8 cellular contexts compared by ENCODE assay signal in the genomic region with DNA sequence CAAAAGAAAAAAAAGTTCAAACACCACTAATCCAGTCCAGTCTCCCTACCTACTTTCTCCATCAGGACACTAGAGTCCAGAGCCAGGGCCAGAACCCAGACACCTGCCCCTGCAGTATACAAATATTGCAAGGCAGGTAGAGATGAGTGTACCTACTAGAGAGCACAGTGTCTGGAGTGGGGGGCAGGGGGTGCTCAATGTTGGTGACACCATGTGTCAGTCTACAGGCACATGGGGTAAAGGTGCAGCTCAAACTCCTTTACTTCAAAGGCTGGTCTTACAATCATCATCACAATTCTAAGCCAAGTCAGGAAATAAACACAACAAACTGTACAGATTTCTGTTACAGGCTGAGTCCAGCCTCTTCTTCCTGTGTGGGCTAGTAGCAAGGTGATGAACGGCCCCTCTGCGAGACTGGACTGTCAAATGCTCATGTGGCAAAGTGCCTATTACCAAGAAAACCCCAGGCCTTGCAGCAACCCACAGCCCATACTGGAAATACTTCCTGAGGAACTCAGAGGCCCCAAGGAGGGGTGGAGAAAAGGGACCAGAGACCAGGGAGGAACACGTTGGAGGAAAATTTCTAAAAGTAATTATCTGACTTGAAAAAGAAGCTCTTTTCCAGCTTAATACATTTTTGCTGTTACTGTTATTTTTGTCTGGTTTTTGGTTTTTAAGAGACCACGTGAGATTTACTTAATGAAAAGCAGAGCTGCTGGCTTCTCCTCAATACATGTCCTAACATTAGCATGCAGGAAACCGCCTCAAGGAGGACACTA. TPM values are rescaled to one million over a fixed set of nuclear protein-coding genes. Genes with fewer than 3 reads are reported as not detected.
A peak's percentile ranks its signal among the peaks of the same experiment; 100 is the strongest.
DNase-seq lines count a peak whose midpoint lies in the region; ATAC-seq and TF ChIP-seq lines count a peak whose summit lies in the region.

No MANE protein-coding gene starts in this region.

- peaks cover 95% of the 10 kb centered on the region for H3K4me1 ChIP-seq in CD8-positive, alpha-beta T cell (ENCODE audit: insufficient read depth, low read length)

- intact Hi-C loops in CD8-positive, alpha-beta T cell (cut with DNase I, micrococcal nuclease) = no loop called here
- intact Hi-C loops in dorsolateral prefrontal cortex (cut with DNase I) = no loop called here

- no peak overlapping the region for H3K4me3 ChIP-seq in CD8-positive, alpha-beta T cell (ENCODE audit: low read depth, low read length)
- peak overlapping the region in 1 of 59 donors; percentile 2 for H3K4me3 ChIP-seq in dorsolateral prefrontal cortex

- ATAC-seq in CD8-positive, alpha-beta T cell = peak; percentile 40
- ATAC-seq in GM21526 (IDR thresholded peaks at IDR 0.05; ENCODE audit: low FRiP score, unreplicated experiment) = no peak

- H3K4me3 Mint-ChIP-seq in CD8-positive, alpha-beta T cell = peak overlapping the region; percentile 46
- H3K4me3 Mint-ChIP-seq in nephron = peak overlapping the region in 2 of 3 experiments; percentile 17 to 35

- peaks cover 26% of the 10 kb centered on the region for H3K36me3 Mint-ChIP-seq in CD8-positive, alpha-beta T cell
- H3K36me3 Mint-ChIP-seq in nephron (ENCODE audit: low read depth) = peaks cover 14% of the 10 kb centered on the region

- H3K27me3 ChIP-seq in CD8-positive, alpha-beta T cell (ENCODE audit: insufficient read depth, low read length) = no peaks in the 10 kb centered on the region
- no peaks in the 10 kb centered on the region for H3K27me3 ChIP-seq in dorsolateral prefrontal cortex

- DNase-seq in CD8-positive, alpha-beta T cell = peak in 3 of 7 experiments; percentile 45 to 74 (median 53)
- DNase-seq in NOMO-1 (lab: John Stamatoyannopoulos, UW; ENCODE audit: unreplicated experiment in 2 of 2) (peak; percentile 79 to 82), dorsolateral prefrontal cortex (no peak), GM19238 (ENCODE audit: insufficient read length, low spot score) (no peak), HCEC 1CT (no peak), NCI-H82 treated with DMSO at 0.1 percent for 48 hours (lab: John Stamatoyannopoulos, UW; ENCODE audit: unreplicated experiment) (no peak)

- no peaks in the 10 kb centered on the region for H3K9me3 ChIP-seq in CD8-positive, alpha-beta T cell (ENCODE audit: low read length)

- POLR2A ChIA-PET in CD8-positive, alpha-beta T cell (lab: Charles Lee) = interaction anchor here (0.6 to 2.8 kb wide), 6 partner anchors 11 to 47 kb away, joined by 3 to 25 read pairs (median 4); no protein-coding TSS in a partner anchor

- H3K4me1 Mint-ChIP-seq in CD8-positive, alpha-beta T cell (ENCODE audit: low read depth) = peaks cover 96% of the 10 kb centered on the region
- H3K4me1 Mint-ChIP-seq in nephron = peaks cover 64% of the 10 kb centered on the region

- H3K27ac ChIP-seq in CD8-positive, alpha-beta T cell (ENCODE audit: low read depth, low read length) = peak overlapping the region; percentile 50
- peak overlapping the region in 57 of 59 donors; percentile 6 to 84 (median 57) for H3K27ac ChIP-seq in dorsolateral prefrontal cortex

- no peaks in the 10 kb centered on the region for H3K27me3 Mint-ChIP-seq in CD8-positive, alpha-beta T cell (ENCODE audit: low read depth)
- no peaks in the 10 kb centered on the region for H3K27me3 Mint-ChIP-seq in nephron (ENCODE audit: low read depth)

- CTCF ChIA-PET in CD8-positive, alpha-beta T cell (lab: Charles Lee) = interaction anchor here (0.8 to 2.2 kb wide), 6 partner anchors 11 to 60 kb away, joined by 4 to 10 read pairs (median 4); no protein-coding TSS in a partner anchor

- peaks cover 4% of the 10 kb centered on the region for H3K36me3 ChIP-seq in CD8-positive, alpha-beta T cell (ENCODE audit: insufficient read depth, low read length)

- H3K27ac Mint-ChIP-seq in CD8-positive, alpha-beta T cell = peak overlapping the region; percentile 88
- H3K27ac Mint-ChIP-seq in nephron = peak overlapping the region; percentile 76 to 98 (median 95)

- H3K9me3 Mint-ChIP-seq in CD8-positive, alpha-beta T cell = no peaks in the 10 kb centered on the region
- no peaks in the 10 kb centered on the region for H3K9me3 Mint-ChIP-seq in nephron

- TF ChIP-seq CTCF in CD8-positive, alpha-beta T cell (IDR thresholded peaks at IDR 0.05) = no peak
- TF ChIP-seq CTCF in dorsolateral prefrontal cortex (IDR thresholded peaks at IDR 0.05 in 54 of 56, conservative IDR thresholded peaks at IDR 0.05 in 2 of 56; ENCODE audit: low read depth in 1 of 56, partially characterized antibody in 56 of 56) (no peak), nephron (IDR thresholded peaks at IDR 0.05; ENCODE audit: unreplicated experiment in 3 of 3) (no peak)

RNA-seq across cellular contexts. Expression of gene TBC1D2B, which starts 29.7 kb away (rescaled TPM):
- total RNA-seq in CD8-positive, alpha-beta T cell = 100 to 1,000 TPM in 1 of 2 experiments, 10 to 100 TPM in 1; 88.7 to 101 TPM
- 10 to 100 TPM; 18.5 to 62.5 (median 37.5) TPM for total RNA-seq in dorsolateral prefrontal cortex

RNA-seq across cellular contexts. Expression of gene SH2D7, which starts 44.5 kb away (rescaled TPM):
- total RNA-seq in CD8-positive, alpha-beta T cell = not detected
- total RNA-seq in dorsolateral prefrontal cortex = not detected

Comparison
In these comparisons a context has a peak if more than half of its experiments do, and no peak if none do; other contexts are left out.
1. DNase-seq: peak in NOMO-1 (2 of 2); none in dorsolateral prefrontal cortex (0 of 10), GM19238 (single experiment), HCEC 1CT (single experiment) and NCI-H82 treated with DMSO at 0.1 percent for 48 hours (single experiment).